In genomic region chr22:41411021-41411851, GRCh38 we compare ENCODE assay signal across 8 cellular contexts. TPM values are rescaled to one million over a fixed set of nuclear protein-coding genes. Genes with fewer than 3 reads are reported as not detected.
DNase-seq lines count a peak whose midpoint lies in the region; TF ChIP-seq lines count a peak whose summit lies in the region.

No MANE protein-coding gene starts in this region.

- H3K4me1 ChIP-seq in tibial nerve, result peaks cover 0 to 55% (median 45%) of the 10 kb centered on the region in 4 donors
- H3K4me1 ChIP-seq in smooth muscle cell (ENCODE audit: low read depth), result peaks cover 11% of the 10 kb centered on the region

- H3K4me2 ChIP-seq in smooth muscle cell, result no peak overlapping the region

- H3K9me3 ChIP-seq in tibial nerve, result no peaks in the 10 kb centered on the region
- no peaks in the 10 kb centered on the region for H3K9me3 ChIP-seq in smooth muscle cell (replicated peaks; ENCODE audit: low read depth)

- no peak overlapping the region for H3K9ac ChIP-seq in smooth muscle cell (ENCODE audit: low read depth)

- TF ChIP-seq POLR2A in tibial nerve (IDR thresholded peaks at IDR 0.05), result peak in 1 of 2 donors; percentile 57

- peaks cover 14% of the 10 kb centered on the region for H3K36me3 Mint-ChIP-seq in activated CD4-positive, alpha-beta T cell treated with anti-CD3 and anti-CD28 coated beads, Interleukin-2, amount 10 ng/mL, durations not matched to agents 24 days and 14 days (ENCODE audit: low read depth)

- 74 to 75% methylated on average over 11 of the region's 11 CpGs for WGBS in tibial nerve, 2 donors
- WGBS in smooth muscle cell (ENCODE audit: low lambda C conversion rate), result 95% methylated on average over 11 of the region's 11 CpGs

- H3K27ac ChIP-seq in caudate nucleus (ENCODE audit: low read depth, low read length) (peak overlapping the region; percentile 100), tibial nerve (peak overlapping the region; percentile 98 to 100 (median 99)), smooth muscle cell (ENCODE audit: low read depth) (no peak overlapping the region)

- no peaks in the 10 kb centered on the region for H4K20me1 ChIP-seq in smooth muscle cell (ENCODE audit: low read depth)

- H3F3A ChIP-seq in smooth muscle cell (ENCODE audit: low read depth), result no peaks in the 10 kb centered on the region

- H3K27me3 ChIP-seq in tibial nerve (no peaks in the 10 kb centered on the region), smooth muscle cell (ENCODE audit: low read depth) (no peaks in the 10 kb centered on the region)

- TF ChIP-seq EP300 in tibial nerve (IDR thresholded peaks at IDR 0.05), result peak; percentile 49 to 91

- DNase-seq in activated CD4-positive, alpha-beta T cell treated with anti-CD3 and anti-CD28 coated beads, Interleukin-2, amount 10 ng/mL, durations not matched to agents 24 days and 14 days, result no peak
- DNase-seq in activated CD4-positive, alpha-beta T cell treated with anti-CD3 and anti-CD28 coated beads for 1 hour, result no peak
- DNase-seq in caudate nucleus (lab: John Stamatoyannopoulos, UW) (peak in 53 of 61 donors; percentile 21 to 94 (median 54)), middle frontal gyrus (ENCODE audit: extremely low spot score, low spot score) (peak; percentile 37), tibial nerve (ENCODE audit: low spot score in 2 of 2) (peak in 1 of 2 donors; percentile 50), NCI-H187 treated with DMSO at 0.1 percent for 48 hours (lab: John Stamatoyannopoulos, UW) (no peak), LoVo (ENCODE audit: low spot score) (no peak), smooth muscle cell (lab: John Stamatoyannopoulos, UW; ENCODE audit: unreplicated experiment) (no peak)

- H3K4me3 ChIP-seq in tibial nerve (no peak overlapping the region), smooth muscle cell (no peak overlapping the region)

- peaks cover 21% of the 10 kb centered on the region for H3K4me1 Mint-ChIP-seq in activated CD4-positive, alpha-beta T cell treated with anti-CD3 and anti-CD28 coated beads, Interleukin-2, amount 10 ng/mL, durations not matched to agents 24 days and 14 days

- H3K9me3 Mint-ChIP-seq in activated CD4-positive, alpha-beta T cell treated with anti-CD3 and anti-CD28 coated beads, Interleukin-2, amount 10 ng/mL, durations not matched to agents 24 days and 14 days, result no peaks in the 10 kb centered on the region

- intact Hi-C loops in activated CD4-positive, alpha-beta T cell treated with anti-CD3 and anti-CD28 coated beads, Interleukin-2, amount 10 ng/mL, durations not matched to agents 24 days and 14 days (cut with micrococcal nuclease), result no loop called here

- H3K79me2 ChIP-seq in smooth muscle cell (ENCODE audit: low read depth), result no peaks in the 10 kb centered on the region

- H3K36me3 ChIP-seq in tibial nerve (no peaks in the 10 kb centered on the region), smooth muscle cell (ENCODE audit: low read depth) (no peaks in the 10 kb centered on the region)

- peak overlapping the region; percentile 42 for H3K4me3 Mint-ChIP-seq in activated CD4-positive, alpha-beta T cell treated with anti-CD3 and anti-CD28 coated beads, Interleukin-2, amount 10 ng/mL, durations not matched to agents 24 days and 14 days

- H3K27ac Mint-ChIP-seq in activated CD4-positive, alpha-beta T cell treated with anti-CD3 and anti-CD28 coated beads, Interleukin-2, amount 10 ng/mL, durations not matched to agents 24 days and 14 days, result peak overlapping the region; percentile 67

- H2AFZ ChIP-seq in smooth muscle cell (ENCODE audit: low read depth), result no peak overlapping the region

- TF ChIP-seq CTCF in tibial nerve (IDR thresholded peaks at IDR 0.05) (no peak), smooth muscle cell (IDR thresholded peaks at IDR 0.05; ENCODE audit: borderline replicate concordance, insufficient read depth, poor library complexity, severe bottlenecking) (no peak)

- H3K27me3 Mint-ChIP-seq in activated CD4-positive, alpha-beta T cell treated with anti-CD3 and anti-CD28 coated beads, Interleukin-2, amount 10 ng/mL, durations not matched to agents 24 days and 14 days, result no peaks in the 10 kb centered on the region

RNA-seq across cellular contexts. Expression of gene TEF, which starts 29.5 kb away (rescaled TPM):
- total RNA-seq in activated CD4-positive, alpha-beta T cell treated with anti-CD3 and anti-CD28 coated beads, Interleukin-2, amount 10 ng/mL, durations not matched to agents 24 days and 14 days, result 2.0 and 2.1 TPM in 2 replicates
- total RNA-seq in tibial nerve, result 10 to 100 TPM; 20.1 to 49.4 (median 43.9) TPM
- total RNA-seq in smooth muscle cell, result 6.4 and 7.7 TPM in 2 replicates
- polyA plus RNA-seq in smooth muscle cell, result 7.6 and 9.0 TPM in 2 replicates

RNA-seq across cellular contexts. Expression of gene TOB2, which starts 35.4 kb away (rescaled TPM):
- 41.4 and 42.7 TPM in 2 replicates for total RNA-seq in activated CD4-positive, alpha-beta T cell treated with anti-CD3 and anti-CD28 coated beads, Interleukin-2, amount 10 ng/mL, durations not matched to agents 24 days and 14 days
- total RNA-seq in tibial nerve (10 to 100 TPM; 50.8 to 67.3 (median 56.9) TPM), smooth muscle cell (17.9 and 19.7 TPM in 2 replicates)
- polyA plus RNA-seq in smooth muscle cell, result 25.6 and 27.0 TPM in 2 replicates

RNA-seq across cellular contexts. Expression of gene PHF5A, which starts 57.3 kb away (rescaled TPM):
- 90.3 and 98.3 TPM in 2 replicates for total RNA-seq in activated CD4-positive, alpha-beta T cell treated with anti-CD3 and anti-CD28 coated beads, Interleukin-2, amount 10 ng/mL, durations not matched to agents 24 days and 14 days
- total RNA-seq in tibial nerve (10 to 100 TPM; 32.6 to 51.5 (median 36.4) TPM), smooth muscle cell (28.3 and 42.7 TPM in 2 replicates)
- 19.4 and 24.2 TPM in 2 replicates for polyA plus RNA-seq in smooth muscle cell

RNA-seq across cellular contexts. Expression of gene ACO2, which starts 57.7 kb away (rescaled TPM):
- 103 and 104 TPM in 2 replicates for total RNA-seq in activated CD4-positive, alpha-beta T cell treated with anti-CD3 and anti-CD28 coated beads, Interleukin-2, amount 10 ng/mL, durations not matched to agents 24 days and 14 days
- total RNA-seq in tibial nerve (10 to 100 TPM; 69.9 to 91.1 (median 76.4) TPM), smooth muscle cell (33.0 and 33.4 TPM in 2 replicates)
- polyA plus RNA-seq in smooth muscle cell, result 72.1 and 85.5 TPM in 2 replicates

Comparison
In these comparisons a context has a peak if more than half of its experiments do, and no peak if none do; other contexts are left out.
1. DNase-seq: peak in caudate nucleus (53 of 61) and middle frontal gyrus (single experiment); none in activated CD4-positive, alpha-beta T cell treated with anti-CD3 and anti-CD28 coated beads, Interleukin-2, amount 10 ng/mL, durations not matched to agents 24 days and 14 days (single experiment), activated CD4-positive, alpha-beta T cell treated with anti-CD3 and anti-CD28 coated beads for 1 hour (single experiment), NCI-H187 treated with DMSO at 0.1 percent for 48 hours (single experiment), LoVo (single experiment) and smooth muscle cell (single experiment).